Comparison of ENCODE assay signal across 2 cellular contexts in genomic region chr5:58933891-58934628, GRCh38.
TF ChIP-seq lines count a peak whose summit lies in the region.

No MANE protein-coding gene starts in this region.

TF ChIP-seq in SK-N-SH, 30 proteins besides CTCF, POLR2A, EP300 and RAD21:
- TF ChIP-seq ZBTB33 (IDR thresholded peaks at IDR 0.05; ENCODE audit: borderline replicate concordance, low read depth) (no peak), NRF1 (IDR thresholded peaks at IDR 0.05; ENCODE audit: low read depth, low read length) (no peak)

TF ChIP-seq in H1, 55 proteins besides CTCF, POLR2A, EP300 and RAD21 (continued from another document):
- no peak for TF ChIP-seq ATF2 (IDR thresholded peaks at IDR 0.05; ENCODE audit: low read length)
- TF ChIP-seq RBBP5 (IDR thresholded peaks at IDR 0.05; ENCODE audit: borderline replicate concordance, low read depth, low read length): no peak
- no peak for TF ChIP-seq FOSL1 (IDR thresholded peaks at IDR 0.05; ENCODE audit: insufficient read depth, low read depth, low read length)
- TF ChIP-seq SIRT6 (IDR thresholded peaks at IDR 0.05; ENCODE audit: low read length): no peak
- no peak for TF ChIP-seq EGR1 (IDR thresholded peaks at IDR 0.05; ENCODE audit: borderline replicate concordance, low read depth, low read length)
- no peak for TF ChIP-seq RFX5 (IDR thresholded peaks at IDR 0.05; ENCODE audit: borderline replicate concordance, low read depth, low read length)
- TF ChIP-seq TEAD4 (IDR thresholded peaks at IDR 0.05; ENCODE audit: low read depth, low read length): no peak
- no peak for TF ChIP-seq HDAC6 (IDR thresholded peaks at IDR 0.05; ENCODE audit: low read depth, low read length)
- TF ChIP-seq SRF (IDR thresholded peaks at IDR 0.05; ENCODE audit: low read depth, low read length): no peak
- no peak for TF ChIP-seq KDM4A (IDR thresholded peaks at IDR 0.05; ENCODE audit: low read depth, low read length, severe bottlenecking)
- TF ChIP-seq TAF1 (IDR thresholded peaks at IDR 0.05; ENCODE audit: low read depth, low read length): no peak
- no peak for TF ChIP-seq BCL11A (IDR thresholded peaks at IDR 0.05; ENCODE audit: low read depth in 2 of 2, low read length in 2 of 2)
- TF ChIP-seq TBP (IDR thresholded peaks at IDR 0.05; ENCODE audit: low read depth, low read length): no peak
- no peak for TF ChIP-seq CHD1 (IDR thresholded peaks at IDR 0.05; ENCODE audit: low read depth, low read length)
